Comparison of ENCODE assay signal across 6 cellular contexts in the genomic region with DNA sequence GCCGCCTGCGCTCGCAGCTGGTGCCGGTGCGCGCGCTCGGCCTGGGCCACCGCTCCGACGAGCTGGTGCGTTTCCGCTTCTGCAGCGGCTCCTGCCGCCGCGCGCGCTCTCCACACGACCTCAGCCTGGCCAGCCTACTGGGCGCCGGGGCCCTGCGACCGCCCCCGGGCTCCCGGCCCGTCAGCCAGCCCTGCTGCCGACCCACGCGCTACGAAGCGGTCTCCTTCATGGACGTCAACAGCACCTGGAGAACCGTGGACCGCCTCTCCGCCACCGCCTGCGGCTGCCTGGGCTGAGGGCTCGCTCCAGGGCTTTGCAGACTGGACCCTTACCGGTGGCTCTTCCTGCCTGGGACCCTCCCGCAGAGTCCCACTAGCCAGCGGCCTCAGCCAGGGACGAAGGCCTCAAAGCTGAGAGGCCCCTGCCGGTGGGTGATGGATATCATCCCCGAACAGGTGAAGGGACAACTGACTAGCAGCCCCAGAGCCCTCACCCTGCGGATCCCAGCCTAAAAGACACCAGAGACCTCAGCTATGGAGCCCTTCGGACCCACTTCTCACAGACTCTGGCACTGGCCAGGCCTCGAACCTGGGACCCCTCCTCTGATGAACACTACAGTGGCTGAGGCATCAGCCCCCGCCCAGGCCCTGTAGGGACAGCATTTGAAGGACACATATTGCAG. TPM values are rescaled to one million over a fixed set of nuclear protein-coding genes. Genes with fewer than 3 reads are reported as not detected.
A peak's percentile ranks its signal among the peaks of the same experiment; 100 is the strongest.
DNase-seq lines count a peak whose midpoint lies in the region; ATAC-seq and TF ChIP-seq lines count a peak whose summit lies in the region.

No MANE protein-coding gene starts in this region.

- H3K4me1 ChIP-seq in OCI-LY1 (ENCODE audit: insufficient read depth, low read length, severe bottlenecking) (peaks cover 35% of the 10 kb centered on the region), cardiac muscle cell (ENCODE audit: low read depth) (peaks cover 12% of the 10 kb centered on the region), suprapubic skin (peaks cover 59% of the 10 kb centered on the region)

- no peak for TF ChIP-seq EP300 in suprapubic skin (IDR thresholded peaks at IDR 0.05)

- peak; percentile 21; the same call in 1 of the 2 replicates for TF ChIP-seq CTCF in OCI-LY1 (IDR thresholded peaks at IDR 0.05; ENCODE audit: low read length)
- no peak for TF ChIP-seq CTCF in cardiac muscle cell (IDR thresholded peaks at IDR 0.05; ENCODE audit: low read depth, low read length)
- peak in 1 of 2 donors; percentile 6 for TF ChIP-seq CTCF in suprapubic skin (IDR thresholded peaks at IDR 0.05)

- no peak for TF ChIP-seq POLR2A in suprapubic skin (IDR thresholded peaks at IDR 0.05)

- H3K4me3 ChIP-seq in OCI-LY1 (ENCODE audit: low read depth, low read length, poor library complexity, severe bottlenecking) (peak overlapping the region; percentile 53), cardiac muscle cell (peak overlapping the region; percentile 32), suprapubic skin (peak overlapping the region; percentile 51)

- H3F3A ChIP-seq in OCI-LY1 (ENCODE audit: insufficient read depth, low read length) = no peaks in the 10 kb centered on the region

- no peak overlapping the region for H3K9ac ChIP-seq in OCI-LY1 (ENCODE audit: low read length)

- no peak overlapping the region for H2AFZ ChIP-seq in OCI-LY1 (ENCODE audit: low read length)

- no peaks in the 10 kb centered on the region for H3K79me2 ChIP-seq in OCI-LY1 (ENCODE audit: insufficient read depth, low read length)

- H3K9me3 ChIP-seq in OCI-LY1 (ENCODE audit: low read length) = no peaks in the 10 kb centered on the region
- H3K9me3 ChIP-seq in cardiac muscle cell (ENCODE audit: low read depth) = no peaks in the 10 kb centered on the region
- H3K9me3 ChIP-seq in suprapubic skin = no peaks in the 10 kb centered on the region

- peak overlapping the region; percentile 73 for H3K4me2 ChIP-seq in OCI-LY1 (ENCODE audit: low read length)

- DNase-seq in COLO668 (lab: John Stamatoyannopoulos, UW; ENCODE audit: unreplicated experiment) (peak; percentile 90), cardiac muscle cell (ENCODE audit: low read depth in 1 of 2, low spot score in 1 of 2) (peak; percentile 38 to 71), suprapubic skin (ENCODE audit: low spot score in 2 of 2) (no peak), HT-29 (ENCODE audit: low spot score) (no peak)

- no peaks in the 10 kb centered on the region for H4K20me1 ChIP-seq in OCI-LY1 (ENCODE audit: insufficient read depth, low read length)

- no peak overlapping the region for H3K27ac ChIP-seq in OCI-LY1 (ENCODE audit: low read depth, low read length, poor library complexity, severe bottlenecking)
- H3K27ac ChIP-seq in cardiac muscle cell = no peak overlapping the region
- H3K27ac ChIP-seq in suprapubic skin = no peak overlapping the region

- WGBS in suprapubic skin = 20% methylated on average over 33 of the region's 49 CpGs

- no peaks in the 10 kb centered on the region for H3K27me3 ChIP-seq in OCI-LY1 (ENCODE audit: insufficient read depth, low read length)
- peaks cover 8% of the 10 kb centered on the region for H3K27me3 ChIP-seq in cardiac muscle cell
- peaks cover 10% of the 10 kb centered on the region for H3K27me3 ChIP-seq in suprapubic skin

- no peak for ATAC-seq in HG02759 (IDR thresholded peaks at IDR 0.05; ENCODE audit: unreplicated experiment)

- H3K9me2 ChIP-seq in OCI-LY1 (ENCODE audit: low read depth, low read length) = no peaks in the 10 kb centered on the region

- H3K36me3 ChIP-seq in OCI-LY1 (ENCODE audit: insufficient read depth, low read length) = no peaks in the 10 kb centered on the region; the same call in 1 of the 2 replicates
- H3K36me3 ChIP-seq in cardiac muscle cell = no peaks in the 10 kb centered on the region
- no peaks in the 10 kb centered on the region for H3K36me3 ChIP-seq in suprapubic skin

RNA-seq across cellular contexts. Expression of gene ARTN, which starts 3.0 kb away (rescaled TPM):
- total RNA-seq in cardiac muscle cell = 26.2 and 29.8 TPM in 2 replicates
- 50.5 and 60.4 TPM in 2 replicates for polyA plus RNA-seq in cardiac muscle cell
- under 1 TPM in 3 of 4 donors, not detected in 1; 0.38 to 0.91 (median 0.72) TPM for total RNA-seq in suprapubic skin
- not detected in 2 replicates for total RNA-seq in HT-29 (2014; rRNA removed; shearing (Covaris generic))

RNA-seq across cellular contexts. Expression of gene IPO13, which starts 10.1 kb away (rescaled TPM):
- total RNA-seq in cardiac muscle cell = 26.2 and 29.2 TPM in 2 replicates
- 27.9 and 28.6 TPM in 2 replicates for polyA plus RNA-seq in cardiac muscle cell
- 10 to 100 TPM; 30.8 to 41.0 (median 34.8) TPM for total RNA-seq in suprapubic skin
- 19.1 and 24.6 TPM in 2 replicates for total RNA-seq in HT-29 (2014; rRNA removed; shearing (Covaris generic))

RNA-seq across cellular contexts. Expression of gene DPH2, which starts 33.2 kb away (rescaled TPM):
- total RNA-seq in cardiac muscle cell (17.1 and 20.7 TPM in 2 replicates), suprapubic skin (10 to 100 TPM; 27.8 to 64.4 (median 39.8) TPM)
- 21.5 and 38.6 TPM in 2 replicates for polyA plus RNA-seq in cardiac muscle cell
- 118 and 120 TPM in 2 replicates for total RNA-seq in HT-29 (2014; rRNA removed; shearing (Covaris generic))

RNA-seq across cellular contexts. Expression of gene ATP6V0B, which starts 38.1 kb away (rescaled TPM):
- total RNA-seq in cardiac muscle cell = 87.5 and 171 TPM in 2 replicates
- polyA plus RNA-seq in cardiac muscle cell = 263 and 316 TPM in 2 replicates
- 100 to 1,000 TPM in 3 of 4 donors, 10 to 100 TPM in 1; 95.2 to 193 (median 150) TPM for total RNA-seq in suprapubic skin
- 254 and 277 TPM in 2 replicates for total RNA-seq in HT-29 (2014; rRNA removed; shearing (Covaris generic))

RNA-seq across cellular contexts. Expression of gene B4GALT2, which starts 42.4 kb away (rescaled TPM):
- 81.6 and 83.3 TPM in 2 replicates for total RNA-seq in cardiac muscle cell
- 97.4 and 97.6 TPM in 2 replicates for polyA plus RNA-seq in cardiac muscle cell
- total RNA-seq in suprapubic skin = 10 to 100 TPM; 21.4 to 51.4 (median 41.0) TPM
- 153 and 159 TPM in 2 replicates for total RNA-seq in HT-29 (2014; rRNA removed; shearing (Covaris generic))

Comparison
In these comparisons a context has a peak if more than half of its experiments do, and no peak if none do; other contexts are left out.
1. DNase-seq: peak in COLO668 (single experiment) and cardiac muscle cell (2 of 2); none in suprapubic skin (0 of 2) and HT-29 (single experiment).
2. RNA of gene ARTN, which starts 3.0 kb away (total RNA-seq): 26.2 to 29.8 TPM in cardiac muscle cell; 0.38 to 0.91 TPM in suprapubic skin and not detected in HT-29; every median in the first group is over 10 times any median in the second.
3. Peak in every context shown above with its lines, with median percentiles within 50 percentile points of each other: H3K4me3 ChIP-seq.